16 cellular contexts compared by ENCODE assay signal in the genomic region with DNA sequence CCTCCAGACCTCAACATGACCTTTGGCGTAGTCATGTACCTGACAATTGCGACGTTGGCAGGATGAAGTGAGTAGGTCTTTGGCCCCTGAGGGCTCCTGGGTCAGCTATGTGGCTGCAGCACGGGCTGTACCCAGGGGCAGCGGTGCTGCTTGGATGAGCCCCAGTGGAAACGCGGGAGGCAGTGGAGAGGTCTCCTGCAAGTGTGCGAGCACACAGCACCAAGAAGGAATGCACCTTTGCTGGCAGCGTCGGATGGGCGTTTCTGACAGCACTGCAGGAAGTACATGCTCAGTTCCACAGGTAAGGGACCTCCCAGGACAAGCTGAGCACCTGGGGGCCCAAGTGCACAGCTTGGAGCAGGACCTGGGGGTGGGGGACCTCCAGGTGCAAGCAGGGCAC.
DNase-seq lines count a peak whose midpoint lies in the region; ATAC-seq, FAIRE-seq and TF ChIP-seq lines count a peak whose summit lies in the region.
"Had no signal": no experiment of that assay in that cellular context is flagged by ENCODE, and none has a peak within 500 bp of the region (broad histone marks: within the 10 kb centered on the region; RNA-seq: fewer than 3 reads in every experiment).

No MANE protein-coding gene starts in this region.

- H3K9ac ChIP-seq in kidney (ENCODE audit: low read length in 2 of 2) = no peak overlapping the region
- H3K9ac ChIP-seq in neuronal stem cell (ENCODE audit: low read depth, low read length, poor library complexity) = no peak overlapping the region

- H3K27me3 ChIP-seq in neuronal stem cell (ENCODE audit: control insufficient read depth in 3 of 3, insufficient read depth in 3 of 3, low read depth in 1 of 3, low read length in 3 of 3) = no peaks in the 10 kb centered on the region
- no peaks in the 10 kb centered on the region for H3K27me3 ChIP-seq in upper lobe of left lung
- H3K27me3 ChIP-seq: BE2C had no signal

- H3K4me1 ChIP-seq in kidney (ENCODE audit: control insufficient read depth in 1 of 2, insufficient read depth in 1 of 2, low read depth in 1 of 2, low read length in 2 of 2) (peaks cover 0 to 9% of the 10 kb centered on the region in 2 donors), neuronal stem cell (ENCODE audit: control insufficient read depth in 2 of 2, insufficient read depth in 1 of 2, low read depth in 1 of 2, low read length in 2 of 2) (peaks cover 0 to 1% of the 10 kb centered on the region in 2 donors), upper lobe of left lung (peaks cover 0 to 16% (median 5%) of the 10 kb centered on the region in 4 donors)
- H3K4me1 ChIP-seq: BE2C, HAP-1 had no signal

- H2AFZ ChIP-seq in neuronal stem cell (ENCODE audit: low read length) = no peak overlapping the region

- TF ChIP-seq CTCF in kidney (IDR thresholded peaks at IDR 0.05; ENCODE audit: borderline replicate concordance, extremely low read depth, insufficient read depth) (no peak), upper lobe of left lung (IDR thresholded peaks at IDR 0.05) (no peak)

- no peak for TF ChIP-seq EP300 in upper lobe of left lung (IDR thresholded peaks at IDR 0.05)

- no peak for TF ChIP-seq POLR2A in upper lobe of left lung (IDR thresholded peaks at IDR 0.05)

- FAIRE-seq in kidney (lab: Jason Lieb, UNC) = no peak
- FAIRE-seq: HTR-8/SVneo had no signal

- ATAC-seq in upper lobe of left lung (ENCODE audit: low FRiP score in 2 of 2) (peak in 1 of 2 donors; percentile 76), GM21529 (IDR thresholded peaks at IDR 0.05; ENCODE audit: unreplicated experiment) (no peak), GM19023 (IDR thresholded peaks at IDR 0.05; ENCODE audit: unreplicated experiment) (no peak)
- ATAC-seq: CD8-positive, alpha-beta T cell had no signal

- H3K4me3 ChIP-seq in kidney (ENCODE audit: low read length in 2 of 2) = peak overlapping the region in 1 of 2 donors; percentile 13
- peak overlapping the region in 1 of 2 donors; percentile 51 for H3K4me3 ChIP-seq in neuronal stem cell (ENCODE audit: low read length in 2 of 2)
- H3K4me3 ChIP-seq in upper lobe of left lung = peak overlapping the region in 1 of 4 donors; percentile 7
- H3K4me3 ChIP-seq: HAP-1 had no signal

- peak overlapping the region; percentile 7 for H3K18ac ChIP-seq in neuronal stem cell (ENCODE audit: low read length)

- no peak overlapping the region for H2BK5ac ChIP-seq in neuronal stem cell (ENCODE audit: low read length)

- no peak overlapping the region for H4K8ac ChIP-seq in neuronal stem cell (ENCODE audit: low read depth, low read length)

- no peak overlapping the region for H2BK120ac ChIP-seq in neuronal stem cell (ENCODE audit: low read depth, low read length)

- H3K4me2 ChIP-seq in neuronal stem cell (ENCODE audit: insufficient read depth, low read length, poor library complexity, severe bottlenecking) = no peak overlapping the region

- DNase-seq in NCI-H69 (lab: John Stamatoyannopoulos, UW) (peak; percentile 15), kidney (peak; percentile 80), neuronal stem cell (ENCODE audit: low spot score) (no peak), upper lobe of left lung (peak; percentile 25 to 34), substantia nigra (lab: John Stamatoyannopoulos, UW) (no peak)
- DNase-seq: BE2C; CD8-positive, alpha-beta T cell; NCI-H1092; NCI-H1694; NCI-H2107; NCI-H526; NK-92 treated with Interleukin-12 subunit alpha and Interleukin-12 subunit beta, amount 100 ng/mL, for 24 hours had no signal

- no peak overlapping the region for H4K91ac ChIP-seq in neuronal stem cell (ENCODE audit: low read depth, low read length, poor library complexity)

- H2BK15ac ChIP-seq in neuronal stem cell (ENCODE audit: low read length) = no peak overlapping the region

- peak overlapping the region; percentile 20 to 63 for H3K27ac ChIP-seq in kidney (ENCODE audit: low read depth in 2 of 2, low read length in 2 of 2)
- H3K27ac ChIP-seq in neuronal stem cell (replicated peaks; ENCODE audit: low read length) = no peak overlapping the region
- H3K27ac ChIP-seq in upper lobe of left lung = peak overlapping the region in 1 of 4 donors; percentile 60
- H3K27ac ChIP-seq in substantia nigra (ENCODE audit: low read depth, low read length, poor library complexity, severe bottlenecking) = no peak overlapping the region

- no peaks in the 10 kb centered on the region for H3K79me1 ChIP-seq in neuronal stem cell (ENCODE audit: low read depth, low read length)

- H3K14ac ChIP-seq in neuronal stem cell (ENCODE audit: low read length) = peak overlapping the region; percentile 49

- peak overlapping the region; percentile 42 for H2AK5ac ChIP-seq in neuronal stem cell (ENCODE audit: low read depth, low read length)

- H3K36me3 ChIP-seq in kidney (ENCODE audit: control insufficient read depth in 1 of 2, insufficient read depth in 2 of 2, low read length in 2 of 2) (no peaks in the 10 kb centered on the region), neuronal stem cell (replicated peaks in 1 of 2; ENCODE audit: control insufficient read depth in 2 of 2, insufficient read depth in 2 of 2, low read length in 2 of 2) (no peaks in the 10 kb centered on the region), upper lobe of left lung (no peaks in the 10 kb centered on the region)
- H3K36me3 ChIP-seq: BE2C, HAP-1 had no signal

- no peak overlapping the region for H3K4ac ChIP-seq in neuronal stem cell (ENCODE audit: low read length)

- peak overlapping the region; percentile 65 for H2BK12ac ChIP-seq in neuronal stem cell (ENCODE audit: low read length)

- no CpG with 5 or more reads among the region's 11 CpGs for WGBS in neuronal stem cell (ENCODE audit: extremely low coverage in 2 of 2, insufficient read length in 2 of 2, insufficient replicate concordance in 1 of 2), 2 donors
- WGBS in upper lobe of left lung, 2 donors = 54 to 60% methylated on average over 2 to 11 of the region's 11 CpGs

- H3K9me3 ChIP-seq in kidney (ENCODE audit: control insufficient read depth in 1 of 2, low read length in 2 of 2) (no peaks in the 10 kb centered on the region), neuronal stem cell (replicated peaks in 1 of 2; ENCODE audit: control insufficient read depth in 2 of 2, insufficient read depth in 1 of 2, low read depth in 1 of 2, low read length in 2 of 2) (no peaks in the 10 kb centered on the region), upper lobe of left lung (no peaks in the 10 kb centered on the region)
- H3K9me3 ChIP-seq: BE2C, HAP-1 had no signal

- intact Hi-C loops in kidney (cut with DNase I) = no loop called here

- H3K23ac ChIP-seq in neuronal stem cell (ENCODE audit: low read depth, low read length, poor library complexity) = no peak overlapping the region

Comparison
In these comparisons a context has a peak if more than half of its experiments do, and no peak if none do; other contexts are left out.
1. DNase-seq: peak in NCI-H69 (single experiment), kidney (single experiment) and upper lobe of left lung (2 of 2); none in neuronal stem cell (single experiment) and substantia nigra (0 of 49).
2. H3K27ac ChIP-seq: peak in kidney (2 of 2); none in neuronal stem cell (single experiment) and substantia nigra (single experiment).